Comparison of ENCODE assay signal across 8 cellular contexts in the genomic region with DNA sequence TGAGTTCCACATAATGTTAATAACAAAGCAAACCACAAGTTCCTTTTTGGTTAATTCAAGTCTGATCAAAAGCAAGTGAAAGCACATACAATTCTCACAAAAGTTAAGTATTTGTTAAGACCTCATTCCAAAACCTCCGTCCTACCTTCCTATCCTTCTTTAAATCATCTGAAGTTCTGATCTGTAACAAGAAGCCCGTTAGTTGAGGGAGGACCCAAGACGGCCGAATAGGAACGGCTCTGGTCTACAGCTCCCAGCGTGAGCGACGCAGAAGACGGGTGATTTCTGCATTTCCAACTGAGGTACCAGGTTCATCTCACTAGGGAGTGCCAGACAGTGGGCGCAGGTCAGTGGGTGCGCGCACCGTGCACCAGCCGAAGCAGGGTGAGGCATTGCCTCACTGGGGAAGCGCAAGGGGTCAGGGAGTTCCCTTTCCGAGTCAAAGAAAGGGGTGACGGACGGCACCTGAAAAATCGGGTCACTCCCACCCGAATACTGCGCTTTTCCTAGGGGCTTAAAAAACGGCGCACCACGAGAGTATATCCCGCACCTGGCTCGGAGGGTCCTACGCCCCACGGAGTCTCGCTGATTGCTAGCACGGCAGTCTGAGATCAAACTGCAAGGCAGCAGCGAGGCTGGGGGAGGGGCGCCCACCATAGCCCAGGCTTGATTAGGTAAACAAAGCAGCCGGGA.
DNase-seq lines count a peak whose midpoint lies in the region; ATAC-seq and TF ChIP-seq lines count a peak whose summit lies in the region.
"Not testable (repeated sequence)": the region's sequence is repeated elsewhere in the genome, so short reads cannot be mapped to it uniquely, and the experiment has no call there.

No MANE protein-coding gene starts in this region.

- not testable (repeated sequence) for ATAC-seq in activated T-cell treated with anti-CD3 and anti-CD28 coated beads, Interleukin-2, amount 50 U/mL, for 72 hours (replicated peaks in 1 of 2); heart left ventricle

- intact Hi-C loops in heart left ventricle (cut with DNase I); stomach (cut with DNase I; ENCODE audit: low total_unique reads): not testable (repeated sequence)

- peak overlapping the region; percentile 21 for H3K9ac ChIP-seq in neuronal stem cell (ENCODE audit: low read depth, low read length, poor library complexity)

- not testable (repeated sequence) for H3K79me1 ChIP-seq in neuronal stem cell (ENCODE audit: low read depth, low read length)

- peak overlapping the region; percentile 52 to 76 for H3K4me3 Mint-ChIP-seq in activated T-cell treated with anti-CD3 and anti-CD28 coated beads, Interleukin-2, amount 50 U/mL, for 72 hours
- peak overlapping the region; percentile 60 for H3K4me3 Mint-ChIP-seq in chondrocyte (ENCODE audit: unreplicated experiment)

- not testable (repeated sequence) for H3K23ac ChIP-seq in neuronal stem cell (ENCODE audit: low read depth, low read length, poor library complexity)

- not testable (repeated sequence) for H4K91ac ChIP-seq in neuronal stem cell (ENCODE audit: low read depth, low read length, poor library complexity)

- not testable (repeated sequence) for H3K27me3 ChIP-seq in heart left ventricle; neuronal stem cell (ENCODE audit: control insufficient read depth in 3 of 3, insufficient read depth in 3 of 3, low read depth in 1 of 3, low read length in 3 of 3); stomach

- not testable (repeated sequence) for H4K8ac ChIP-seq in neuronal stem cell (ENCODE audit: low read depth, low read length)

- H3K14ac ChIP-seq in neuronal stem cell (ENCODE audit: low read length), result not testable (repeated sequence)

- H3K4ac ChIP-seq in neuronal stem cell (ENCODE audit: low read length), result not testable (repeated sequence)

- H3K4me3 ChIP-seq in heart left ventricle (peak overlapping the region in 10 of 12 donors; percentile 12 to 47 (median 28)), neuronal stem cell (ENCODE audit: low read length in 2 of 2) (peak overlapping the region in 1 of 2 donors; percentile 74), stomach (peak overlapping the region; percentile 28 to 44 (median 34))

- H3K36me3 Mint-ChIP-seq in activated T-cell treated with anti-CD3 and anti-CD28 coated beads, Interleukin-2, amount 50 U/mL, for 72 hours (ENCODE audit: insufficient read depth in 2 of 2); chondrocyte (ENCODE audit: low read depth): not testable (repeated sequence)

- H3K36me3 ChIP-seq in heart left ventricle; neuronal stem cell (replicated peaks in 1 of 2; ENCODE audit: control insufficient read depth in 2 of 2, insufficient read depth in 2 of 2, low read length in 2 of 2); stomach: not testable (repeated sequence)

- not testable (repeated sequence) for TF ChIP-seq CTCF in chondrocyte (IDR thresholded peaks at IDR 0.05); heart left ventricle (IDR thresholded peaks at IDR 0.05); stomach (IDR thresholded peaks at IDR 0.05)

- H3K9me3 Mint-ChIP-seq in activated T-cell treated with anti-CD3 and anti-CD28 coated beads, Interleukin-2, amount 50 U/mL, for 72 hours; chondrocyte (ENCODE audit: low read depth): not testable (repeated sequence)

- H3K27ac Mint-ChIP-seq in activated T-cell treated with anti-CD3 and anti-CD28 coated beads, Interleukin-2, amount 50 U/mL, for 72 hours; chondrocyte (ENCODE audit: unreplicated experiment): not testable (repeated sequence)

- H3K9me3 ChIP-seq in heart left ventricle; neuronal stem cell (replicated peaks in 1 of 2; ENCODE audit: control insufficient read depth in 2 of 2, insufficient read depth in 1 of 2, low read depth in 1 of 2, low read length in 2 of 2); stomach: not testable (repeated sequence)

- DNase-seq in DMS53 (lab: John Stamatoyannopoulos, UW) (peak; percentile 8), NCI-H1417 (lab: John Stamatoyannopoulos, UW) (peak in 2 of 3 experiments; percentile 1 to 23), chondrocyte (ENCODE audit: low spot score) (peak; percentile 48), left kidney (ENCODE audit: low read depth, low spot score) (peak; percentile 33)
- not testable (repeated sequence) for DNase-seq in activated T-cell treated with anti-CD3 and anti-CD28 coated beads, Interleukin-2, amount 50 U/mL, for 72 hours; heart left ventricle; neuronal stem cell (ENCODE audit: low spot score); stomach

- not testable (repeated sequence) for TF ChIP-seq EP300 in stomach (IDR thresholded peaks at IDR 0.05)

- TF ChIP-seq POLR2A in heart left ventricle (IDR thresholded peaks at IDR 0.05); stomach (IDR thresholded peaks at IDR 0.05): not testable (repeated sequence)

- H2BK12ac ChIP-seq in neuronal stem cell (ENCODE audit: low read length), result not testable (repeated sequence)

- H2BK15ac ChIP-seq in neuronal stem cell (ENCODE audit: low read length), result not testable (repeated sequence)

- H3K27ac ChIP-seq in heart left ventricle; neuronal stem cell (replicated peaks; ENCODE audit: low read length); stomach: not testable (repeated sequence)

- peak overlapping the region; percentile 45 for H3K4me2 ChIP-seq in neuronal stem cell (ENCODE audit: insufficient read depth, low read length, poor library complexity, severe bottlenecking)

- H3K27me3 Mint-ChIP-seq in activated T-cell treated with anti-CD3 and anti-CD28 coated beads, Interleukin-2, amount 50 U/mL, for 72 hours (ENCODE audit: low read depth), result peaks cover 15% of the 10 kb centered on the region
- not testable (repeated sequence) for H3K27me3 Mint-ChIP-seq in chondrocyte (ENCODE audit: low read depth)

- H3K18ac ChIP-seq in neuronal stem cell (ENCODE audit: low read length), result peak overlapping the region; percentile 38

- not testable (repeated sequence) for H2AK5ac ChIP-seq in neuronal stem cell (ENCODE audit: low read depth, low read length)

- not testable (repeated sequence) for H3K4me1 Mint-ChIP-seq in activated T-cell treated with anti-CD3 and anti-CD28 coated beads, Interleukin-2, amount 50 U/mL, for 72 hours (ENCODE audit: low read depth)
- peaks cover 19% of the 10 kb centered on the region for H3K4me1 Mint-ChIP-seq in chondrocyte (ENCODE audit: low read depth)

- not testable (repeated sequence) for H2BK120ac ChIP-seq in neuronal stem cell (ENCODE audit: low read depth, low read length)

- H3K4me1 ChIP-seq in heart left ventricle; neuronal stem cell (ENCODE audit: control insufficient read depth in 2 of 2, insufficient read depth in 1 of 2, low read depth in 1 of 2, low read length in 2 of 2); stomach: not testable (repeated sequence)

- not testable (repeated sequence) for H2AFZ ChIP-seq in neuronal stem cell (ENCODE audit: low read length)

- WGBS in heart left ventricle, 4 donors, result 22 to 39% (median 25%) methylated on average over 33 of the region's 33 CpGs
- no CpG with 5 or more reads among the region's 33 CpGs for WGBS in neuronal stem cell (ENCODE audit: extremely low coverage in 2 of 2, insufficient read length in 2 of 2, insufficient replicate concordance in 1 of 2), 2 donors
- WGBS in stomach, 5 donors, result 14 to 19% (median 15%) methylated on average over 18 to 33 of the region's 33 CpGs

- not testable (repeated sequence) for H2BK5ac ChIP-seq in neuronal stem cell (ENCODE audit: low read length)
